ENCODE assay signal across 19 cellular contexts in the genomic region with DNA sequence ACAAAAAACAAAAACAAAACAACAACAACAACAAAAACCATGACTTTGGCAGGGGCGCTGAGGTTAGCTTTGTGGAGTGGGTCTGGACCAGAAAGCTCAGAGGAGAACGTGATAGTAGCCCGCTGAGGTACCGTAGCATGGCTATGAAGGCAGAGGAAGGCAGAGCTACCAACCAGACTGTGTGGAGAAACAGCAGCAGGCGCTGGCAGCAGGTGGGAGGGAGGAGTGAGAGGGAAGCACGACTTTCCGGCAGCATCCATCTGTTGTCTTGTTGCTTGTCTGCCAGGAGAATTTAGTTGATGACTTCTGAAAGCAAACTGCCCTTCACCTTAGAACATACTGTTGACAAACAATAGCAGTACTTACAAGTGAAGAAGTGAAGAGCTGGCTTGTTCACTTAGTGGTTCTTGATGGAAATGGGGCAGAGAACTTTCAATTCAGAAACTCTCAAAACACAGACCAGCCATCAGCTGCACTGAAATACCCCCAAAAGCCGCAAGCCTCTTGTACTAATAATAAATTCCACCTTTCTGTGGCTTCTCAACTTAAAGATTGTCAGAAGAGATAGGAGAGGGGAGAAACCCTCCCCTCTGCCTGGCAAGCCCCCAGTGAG.
"Had no signal": no experiment of that assay in that cellular context is flagged by ENCODE, and none has a peak within 500 bp of the region (broad histone marks: within the 10 kb centered on the region; RNA-seq: fewer than 3 reads in every experiment).

No MANE protein-coding gene starts in this region.

- H3K9me3 ChIP-seq: ascending aorta, gastrocnemius medialis, heart left ventricle, left lung, testis, upper lobe of right lung had no signal

- H3K27ac ChIP-seq: ascending aorta, gastrocnemius medialis, heart left ventricle, left lung, testis, upper lobe of right lung had no signal

- H3K36me3 ChIP-seq: ascending aorta, gastrocnemius medialis, heart left ventricle, left lung, upper lobe of right lung had no signal

- H3K27me3 ChIP-seq: ascending aorta, gastrocnemius medialis, heart left ventricle, left lung, testis, upper lobe of right lung had no signal

- DNase-seq: activated CD4-positive, alpha-beta T cell treated with anti-CD3 and anti-CD28 coated beads, Interleukin-2, amount 50 U/mL, for 1 hour; activated CD4-positive, CD25-positive, alpha-beta regulatory T cell treated with anti-CD3 and anti-CD28 coated beads, Interleukin-2, amount 50 U/mL, for 72 hours; activated CD8-positive, alpha-beta memory T cell treated with anti-CD3 and anti-CD28 coated beads for 24 hours; activated effector memory CD4-positive, alpha-beta T cell treated with anti-CD3 and anti-CD28 coated beads, Interleukin-2, amount 50 U/mL, for 16 hours; activated T-cell treated with anti-CD3 and anti-CD28 coated beads, Interleukin-2, amount 50 U/mL, for 72 hours; cerebellar nuclear complex; effector CD8-positive, alpha-beta T cell; gastrocnemius medialis; heart left ventricle; kidney; left lung; mammary epithelial cell; midbrain; stimulated activated CD4-positive, alpha-beta T cell treated with anti-CD3 and anti-CD28 coated beads, Interleukin-4, amount 100 ng/mL, for 1 hour; T1000; testis; upper lobe of right lung had no signal

- H3K4me1 ChIP-seq: ascending aorta, gastrocnemius medialis, heart left ventricle, left lung, testis, upper lobe of right lung had no signal

- H3K4me3 ChIP-seq: ascending aorta, gastrocnemius medialis, heart left ventricle, left lung, smooth muscle cell, testis, upper lobe of right lung had no signal
